24 cellular contexts compared by ENCODE assay signal in the genomic region with DNA sequence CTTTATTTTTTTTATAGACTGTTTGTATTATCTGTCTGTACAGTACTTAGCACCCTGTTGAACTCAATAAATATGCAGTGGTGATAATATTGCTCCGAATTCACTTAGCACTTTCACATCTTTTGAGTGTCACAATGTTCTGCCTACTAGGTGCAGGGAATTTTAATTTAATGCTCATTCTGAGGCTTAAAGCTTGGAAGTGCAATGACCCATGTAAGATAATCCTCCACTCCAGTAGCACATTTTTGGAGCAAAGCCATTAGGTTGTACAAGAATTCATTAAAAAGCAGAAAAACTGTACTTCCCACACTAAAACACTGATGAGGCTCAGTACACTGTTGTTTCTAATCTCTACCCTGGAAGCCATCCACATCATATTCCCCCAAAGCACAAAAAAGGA.
"Had no signal": no experiment of that assay in that cellular context is flagged by ENCODE, and none has a peak within 500 bp of the region (broad histone marks: within the 10 kb centered on the region; RNA-seq: fewer than 3 reads in every experiment).

No MANE protein-coding gene starts in this region.

- H3K27ac Mint-ChIP-seq: effector memory CD8-positive, alpha-beta T cell; endodermal cell; mesothelial cell of epicardium had no signal

- H3K4me3 ChIP-seq: coronary artery, dorsolateral prefrontal cortex, esophagus squamous epithelium, gastrocnemius medialis, heart right ventricle, left lung, lower lobe of right lung, mucosa of descending colon had no signal

- H3K36me3 ChIP-seq: esophagus squamous epithelium, gastrocnemius medialis, heart right ventricle, left lung, lower lobe of right lung had no signal

- H3K9me3 ChIP-seq: esophagus squamous epithelium, gastrocnemius medialis, heart right ventricle, left lung, lower lobe of right lung, mucosa of descending colon had no signal

- H3K36me3 Mint-ChIP-seq: mesothelial cell of epicardium had no signal

- H3K27me3 ChIP-seq: dorsolateral prefrontal cortex, esophagus squamous epithelium, gastrocnemius medialis, heart right ventricle, left lung had no signal

- ATAC-seq: effector memory CD8-positive, alpha-beta T cell; esophagus mucosa; gastrocnemius medialis; heart right ventricle; left cardiac atrium; left lung; left ventricle myocardium superior; lower lobe of right lung; mucosa of descending colon had no signal

- H3K27ac ChIP-seq: coronary artery, dorsolateral prefrontal cortex, epithelial cell of prostate, esophagus squamous epithelium, gastrocnemius medialis, heart right ventricle, left lung, lower lobe of right lung had no signal

- DNase-seq: dermis blood vessel endothelial cell; dorsolateral prefrontal cortex; effector CD8-positive, alpha-beta T cell; effector memory CD8-positive, alpha-beta T cell; endodermal cell; erythroblast; esophagus squamous epithelium; foreskin fibroblast; foreskin melanocyte; gastrocnemius medialis; glutamatergic neuron; head of caudate nucleus; heart right ventricle; hippocampal formation; left cardiac atrium; left lung; left ventricle myocardium superior; lower lobe of right lung; mesenchymal stem cell; mucosa of descending colon had no signal

- H3K4me3 Mint-ChIP-seq: effector memory CD8-positive, alpha-beta T cell; endodermal cell; mesothelial cell of epicardium had no signal

- H3K9me3 Mint-ChIP-seq: endodermal cell, mesothelial cell of epicardium had no signal

- H3K4me1 ChIP-seq: esophagus squamous epithelium, gastrocnemius medialis, left lung, lower lobe of right lung had no signal

- H3K27me3 Mint-ChIP-seq: effector memory CD8-positive, alpha-beta T cell had no signal
